In genomic region chr10:13633689-13634088, GRCh38 we compare ENCODE assay signal across 11 cellular contexts. TPM values are rescaled to one million over a fixed set of nuclear protein-coding genes. Genes with fewer than 3 reads are reported as not detected.
A peak's percentile ranks its signal among the peaks of the same experiment; 100 is the strongest.
DNase-seq lines count a peak whose midpoint lies in the region; ATAC-seq and TF ChIP-seq lines count a peak whose summit lies in the region.
"Had no signal": no experiment of that assay in that cellular context is flagged by ENCODE, and none has a peak within 500 bp of the region (broad histone marks: within the 10 kb centered on the region; RNA-seq: fewer than 3 reads in every experiment).

No MANE protein-coding gene starts in this region.

- peaks cover 26% of the 10 kb centered on the region for H3K4me1 ChIP-seq in rectal smooth muscle tissue (ENCODE audit: control insufficient read depth, insufficient read depth, low read length)

- DNase-seq in CD14-positive monocyte (ENCODE audit: low spot score) (no peak), left cardiac atrium (peak; percentile 72)
- no peak for DNase-seq in activated naive CD4-positive, alpha-beta T cell treated with Interleukin-2 at 50 U/mL for 16 hours
- no peak for DNase-seq in CD4-positive, alpha-beta T cell
- DNase-seq: activated CD8-positive, alpha-beta memory T cell treated with anti-CD3 and anti-CD28 coated beads, Interleukin-2, amount 50 U/mL, for 4 hours; Calu3; NCI-H1436 had no signal

- POLR2A ChIA-PET in CD4-positive, alpha-beta T cell (lab: Charles Lee), result interaction anchor here (0.9 kb wide), 1 partner anchor 8 kb away, joined by 3 read pairs; no protein-coding TSS in a partner anchor

- peaks cover 72 to 76% of the 10 kb centered on the region in 2 donors for H3K36me3 Mint-ChIP-seq in CD14-positive monocyte
- H3K36me3 Mint-ChIP-seq in CD4-positive, alpha-beta T cell (ENCODE audit: low read depth), result peaks cover 92% of the 10 kb centered on the region

- H3K4me1 Mint-ChIP-seq in CD14-positive monocyte, result peaks cover 27% of the 10 kb centered on the region
- H3K4me1 Mint-ChIP-seq in CD4-positive, alpha-beta T cell (ENCODE audit: low read depth), result no peaks in the 10 kb centered on the region

- CTCF ChIA-PET in CD4-positive, alpha-beta T cell (lab: Charles Lee), result interaction anchor here (0.5 kb wide), 1 partner anchor 43 kb away, joined by 3 read pairs; no protein-coding TSS in a partner anchor

- H3K27ac Mint-ChIP-seq in CD14-positive monocyte, result peak overlapping the region in 6 of 7 donors; percentile 15 to 64 (median 41)
- H3K27ac Mint-ChIP-seq in CD4-positive, alpha-beta T cell, result no peak overlapping the region

- H3K9me3 ChIP-seq in CD4-positive, alpha-beta T cell (ENCODE audit: control insufficient read depth, low read length), result no peaks in the 10 kb centered on the region

- H3K4me3 ChIP-seq in rectal smooth muscle tissue (ENCODE audit: low read length), result peak overlapping the region; percentile 17

- ATAC-seq in left cardiac atrium (peak; percentile 93 to 94), GM18520 (IDR thresholded peaks at IDR 0.05; ENCODE audit: unreplicated experiment) (no peak), HG02759 (IDR thresholded peaks at IDR 0.05; ENCODE audit: unreplicated experiment) (no peak)
- no peak for ATAC-seq in CD4-positive, alpha-beta T cell (ENCODE audit: poor library complexity)

- no peak overlapping the region for H3K9ac ChIP-seq in rectal smooth muscle tissue (ENCODE audit: low read length)

- H3K36me3 ChIP-seq in rectal smooth muscle tissue (ENCODE audit: control insufficient read depth, insufficient read depth, low read length), result peaks cover 6% of the 10 kb centered on the region

- intact Hi-C loops in CD14-positive monocyte (cut with micrococcal nuclease) (no loop called here), left cardiac atrium (cut with DNase I) (no loop called here)
- intact Hi-C loops in CD4-positive, alpha-beta T cell (cut with DNase I, micrococcal nuclease), result no loop called here

- peak overlapping the region; percentile 57 for H3K27ac ChIP-seq in angular gyrus (ENCODE audit: low read depth, low read length)
- H3K27ac ChIP-seq in rectal smooth muscle tissue (ENCODE audit: low read depth, low read length), result peak overlapping the region; percentile 87
- no peak overlapping the region for H3K27ac ChIP-seq in CD4-positive, alpha-beta T cell (ENCODE audit: low read depth, low read length)

- no peak overlapping the region for H3K4me3 Mint-ChIP-seq in CD14-positive monocyte
- no peak overlapping the region for H3K4me3 Mint-ChIP-seq in CD4-positive, alpha-beta T cell

- no peaks in the 10 kb centered on the region for H3K27me3 Mint-ChIP-seq in CD14-positive monocyte (ENCODE audit: low read depth in 3 of 3)
- no peaks in the 10 kb centered on the region for H3K27me3 Mint-ChIP-seq in CD4-positive, alpha-beta T cell

- no peak for TF ChIP-seq CTCF in CD14-positive monocyte (IDR thresholded peaks at IDR 0.05)
- no peak for TF ChIP-seq CTCF in CD4-positive, alpha-beta T cell (IDR thresholded peaks at IDR 0.05)

- no peaks in the 10 kb centered on the region for H3K9me3 Mint-ChIP-seq in CD14-positive monocyte
- H3K9me3 Mint-ChIP-seq in CD4-positive, alpha-beta T cell, result no peaks in the 10 kb centered on the region

- H3K27me3 ChIP-seq in rectal smooth muscle tissue (ENCODE audit: control insufficient read depth, insufficient read depth, low read length), result no peaks in the 10 kb centered on the region
- H3K27me3 ChIP-seq in CD4-positive, alpha-beta T cell (ENCODE audit: control insufficient read depth, insufficient read depth, low read length), result no peaks in the 10 kb centered on the region

RNA-seq across cellular contexts. Expression of gene PRPF18, which starts 46.9 kb away (rescaled TPM):
- polyA plus RNA-seq in CD14-positive monocyte, result 10 to 100 TPM; 26.8 to 31.4 TPM
- 10 to 100 TPM; 14.3 to 15.2 TPM for total RNA-seq in left cardiac atrium
- 10 to 100 TPM; 20.7 to 22.7 TPM for total RNA-seq in CD4-positive, alpha-beta T cell

Comparison
In these comparisons a context has a peak if more than half of its experiments do, and no peak if none do; other contexts are left out.
1. ATAC-seq: peak in left cardiac atrium (2 of 2); none in CD4-positive, alpha-beta T cell (single experiment), GM18520 (single experiment) and HG02759 (single experiment).